In genomic region chr1:28085129-28085528, GRCh38 we compare ENCODE assay signal across 15 cellular contexts.
"Had no signal": no experiment of that assay in that cellular context is flagged by ENCODE, and none has a peak within 500 bp of the region (broad histone marks: within the 10 kb centered on the region; RNA-seq: fewer than 3 reads in every experiment).

No MANE protein-coding gene starts in this region.

- H3K36me3 ChIP-seq: brain microvascular endothelial cell had no signal

- DNase-seq: activated CD4-positive, alpha-beta T cell treated with anti-CD3 and anti-CD28 coated beads, Interleukin-2, amount 50 U/mL, for 1 hour; amygdala; brain microvascular endothelial cell; effector memory CD4-positive, alpha-beta T cell; erythroblast; kidney; left ventricle myocardium superior; right cardiac atrium; stimulated activated naive B cell treated with anti-CD40 and anti-IgM and Interleukin-4, amounts not matched to agents 10 μg/mL and 1 μg/mL and 100 μg/mL, for 72 hours had no signal

- H3K9me3 ChIP-seq: tibial nerve, vagina had no signal

- H3K27me3 ChIP-seq: brain microvascular endothelial cell, tibial nerve, vagina had no signal

- FAIRE-seq: kidney had no signal

- H3K36me3 Mint-ChIP-seq: activated naive CD8-positive, alpha-beta T cell; mesothelial cell of epicardium; stimulated activated naive B cell treated with anti-CD40 and anti-IgM and Interleukin-4, amounts not matched to agents 10 μg/mL and 1 μg/mL and 100 μg/mL, for 72 hours; WTC11 had no signal

- H3K4me3 ChIP-seq: tibial nerve, vagina had no signal

- ATAC-seq: left ventricle myocardium superior; right cardiac atrium; stimulated activated naive B cell treated with anti-CD40 and anti-IgM and Interleukin-4, amounts not matched to agents 10 μg/mL and 1 μg/mL and 100 μg/mL, for 72 hours; WTC11 had no signal

- H3K27me3 Mint-ChIP-seq: activated naive CD8-positive, alpha-beta T cell; stimulated activated naive B cell treated with anti-CD40 and anti-IgM and Interleukin-4, amounts not matched to agents 10 μg/mL and 1 μg/mL and 100 μg/mL, for 72 hours had no signal

- H3K4me3 Mint-ChIP-seq: mesothelial cell of epicardium; stimulated activated naive B cell treated with anti-CD40 and anti-IgM and Interleukin-4, amounts not matched to agents 10 μg/mL and 1 μg/mL and 100 μg/mL, for 72 hours; WTC11 had no signal

- H3K27ac Mint-ChIP-seq: activated naive CD8-positive, alpha-beta T cell; activated T-helper 2 cell treated with anti-CD3 and anti-CD28 coated beads, Interferon-gamma antibody, Interleukin-2, Interleukin-4, amounts not matched to agents 10 μg/mL and 5 μg/mL and 100 μg/mL, durations not matched to agents 14 hours and 24 hours and 36 hours; mesothelial cell of epicardium; stimulated activated naive B cell treated with anti-CD40 and anti-IgM and Interleukin-4, amounts not matched to agents 10 μg/mL and 1 μg/mL and 100 μg/mL, for 72 hours; WTC11 had no signal

- H3K9me3 Mint-ChIP-seq: activated T-helper 2 cell treated with anti-CD3 and anti-CD28 coated beads, Interferon-gamma antibody, Interleukin-2, Interleukin-4, amounts not matched to agents 10 μg/mL and 5 μg/mL and 100 μg/mL, durations not matched to agents 14 hours and 24 hours and 36 hours; mesothelial cell of epicardium; stimulated activated naive B cell treated with anti-CD40 and anti-IgM and Interleukin-4, amounts not matched to agents 10 μg/mL and 1 μg/mL and 100 μg/mL, for 72 hours; WTC11 had no signal

- H3K27ac ChIP-seq: brain microvascular endothelial cell, tibial nerve, vagina had no signal
